In genomic region chr14:34059925-34060746, GRCh38 we compare ENCODE assay signal across 8 cellular contexts.
DNase-seq lines count a peak whose midpoint lies in the region; ATAC-seq, FAIRE-seq and TF ChIP-seq lines count a peak whose summit lies in the region.

No MANE protein-coding gene starts in this region.

- H3K4me1 ChIP-seq in CD8-positive, alpha-beta memory T cell (ENCODE audit: insufficient read depth, low read length) = no peaks in the 10 kb centered on the region
- H3K4me1 ChIP-seq in RWPE2 (ENCODE audit: insufficient read depth, poor library complexity, severe bottlenecking) (peaks cover 29% of the 10 kb centered on the region), upper lobe of left lung (peaks cover 4 to 16% (median 14%) of the 10 kb centered on the region in 4 donors)

- TF ChIP-seq CTCF in RWPE2 (IDR thresholded peaks at IDR 0.05; ENCODE audit: poor library complexity, severe bottlenecking) (peak; percentile 62), osteocyte (IDR thresholded peaks at IDR 0.05) (peak; percentile 34), upper lobe of left lung (IDR thresholded peaks at IDR 0.05) (peak in 4 of 6 experiments; percentile 12 to 29 (median 28))

- peak; percentile 81 for ATAC-seq in HG03354 (IDR thresholded peaks at IDR 0.05; ENCODE audit: poor library complexity, severe bottlenecking, unreplicated experiment)
- peak; percentile 94 for ATAC-seq in RWPE2 (ENCODE audit: low read depth)
- peak; percentile 96 for ATAC-seq in activated naive CD8-positive, alpha-beta T cell treated with anti-CD3 and anti-CD28 coated beads, Interleukin-2, amount 10 ng/mL, durations not matched to agents 7 days and 5 days (ENCODE audit: low read depth)
- peak; percentile 85 to 97 for ATAC-seq in upper lobe of left lung (ENCODE audit: low FRiP score in 2 of 2)

- peak overlapping the region; percentile 47 for H3K4me3 ChIP-seq in CD8-positive, alpha-beta memory T cell (ENCODE audit: low read length)
- peak overlapping the region; percentile 40 for H3K4me3 ChIP-seq in RWPE2 (ENCODE audit: severe bottlenecking)
- peak overlapping the region; percentile 31 to 73 (median 54) for H3K4me3 ChIP-seq in upper lobe of left lung

- peak overlapping the region; percentile 73 for H3K27ac ChIP-seq in CD8-positive, alpha-beta memory T cell (ENCODE audit: low read depth, low read length)
- peak overlapping the region; percentile 59 for H3K27ac ChIP-seq in RWPE2 (ENCODE audit: poor library complexity, severe bottlenecking)
- peak overlapping the region; percentile 56 to 80 (median 72) for H3K27ac ChIP-seq in upper lobe of left lung

- no peaks in the 10 kb centered on the region for H3K9me3 ChIP-seq in CD8-positive, alpha-beta memory T cell (ENCODE audit: low read length)
- no peaks in the 10 kb centered on the region for H3K9me3 ChIP-seq in RWPE2 (ENCODE audit: severe bottlenecking)
- H3K9me3 ChIP-seq in upper lobe of left lung = no peaks in the 10 kb centered on the region

- no peaks in the 10 kb centered on the region for H3K9me3 Mint-ChIP-seq in CD8-positive, alpha-beta memory T cell
- no peaks in the 10 kb centered on the region for H3K9me3 Mint-ChIP-seq in activated naive CD8-positive, alpha-beta T cell treated with anti-CD3 and anti-CD28 coated beads, Interleukin-2, amount 10 ng/mL, durations not matched to agents 7 days and 5 days
- H3K9me3 Mint-ChIP-seq in osteocyte (ENCODE audit: unreplicated experiment) = no peaks in the 10 kb centered on the region

- FAIRE-seq in GM19239 (lab: Jason Lieb, UNC) = peak; percentile 65

- POLR2A ChIA-PET in CD8-positive, alpha-beta memory T cell (lab: Charles Lee) = no interaction called here
- POLR2A ChIA-PET in activated naive CD8-positive, alpha-beta T cell treated with anti-CD3 and anti-CD28 coated beads, Interleukin-2, amount 10 ng/mL, durations not matched to agents 7 days and 5 days (lab: Charles Lee) = interaction anchor here (0.7 to 2.2 kb wide), 10 partner anchors 8 to 47 kb away, joined by 3 to 18 read pairs (median 4); no protein-coding TSS in a partner anchor

- peaks cover 8 to 15% of the 10 kb centered on the region in 2 donors for H3K27me3 Mint-ChIP-seq in CD8-positive, alpha-beta memory T cell
- peaks cover 45% of the 10 kb centered on the region for H3K27me3 Mint-ChIP-seq in activated naive CD8-positive, alpha-beta T cell treated with anti-CD3 and anti-CD28 coated beads, Interleukin-2, amount 10 ng/mL, durations not matched to agents 7 days and 5 days
- peaks cover 2% of the 10 kb centered on the region for H3K27me3 Mint-ChIP-seq in osteocyte (ENCODE audit: unreplicated experiment)

- no peaks in the 10 kb centered on the region for H3K36me3 Mint-ChIP-seq in CD8-positive, alpha-beta memory T cell
- no peaks in the 10 kb centered on the region for H3K36me3 Mint-ChIP-seq in activated naive CD8-positive, alpha-beta T cell treated with anti-CD3 and anti-CD28 coated beads, Interleukin-2, amount 10 ng/mL, durations not matched to agents 7 days and 5 days
- H3K36me3 Mint-ChIP-seq in osteocyte (ENCODE audit: unreplicated experiment) = no peaks in the 10 kb centered on the region

- TF ChIP-seq POLR2A in upper lobe of left lung (IDR thresholded peaks at IDR 0.05) = peak in 1 of 4 donors; percentile 50

- intact Hi-C loops in cardiac septum (cut with DNase I) = loop anchor here (1.0 to 5.0 kb wide), 4 partner anchors 21 to 167 kb away; partner anchors contain the start of gene EGLN3

- peak overlapping the region in 4 of 8 donors; percentile 32 to 85 (median 58) for H3K27ac Mint-ChIP-seq in CD8-positive, alpha-beta memory T cell
- peak overlapping the region; percentile 85 for H3K27ac Mint-ChIP-seq in activated naive CD8-positive, alpha-beta T cell treated with anti-CD3 and anti-CD28 coated beads, Interleukin-2, amount 10 ng/mL, durations not matched to agents 7 days and 5 days
- H3K27ac Mint-ChIP-seq in osteocyte (ENCODE audit: unreplicated experiment) = peak overlapping the region; percentile 78

- H3K36me3 ChIP-seq in CD8-positive, alpha-beta memory T cell (ENCODE audit: insufficient read depth, low read length) = no peaks in the 10 kb centered on the region
- H3K36me3 ChIP-seq in RWPE2 (ENCODE audit: low read depth) = no peaks in the 10 kb centered on the region
- H3K36me3 ChIP-seq in upper lobe of left lung = no peaks in the 10 kb centered on the region

- no peak for TF ChIP-seq EP300 in upper lobe of left lung (IDR thresholded peaks at IDR 0.05)

- H3K4me1 Mint-ChIP-seq in CD8-positive, alpha-beta memory T cell = peaks cover 5 to 13% (median 6%) of the 10 kb centered on the region in 3 donors
- peaks cover 24% of the 10 kb centered on the region for H3K4me1 Mint-ChIP-seq in activated naive CD8-positive, alpha-beta T cell treated with anti-CD3 and anti-CD28 coated beads, Interleukin-2, amount 10 ng/mL, durations not matched to agents 7 days and 5 days
- peaks cover 16% of the 10 kb centered on the region for H3K4me1 Mint-ChIP-seq in osteocyte (ENCODE audit: unreplicated experiment)

- H3K4me3 Mint-ChIP-seq in CD8-positive, alpha-beta memory T cell = peak overlapping the region; percentile 66 to 92 (median 83)
- H3K4me3 Mint-ChIP-seq in activated naive CD8-positive, alpha-beta T cell treated with anti-CD3 and anti-CD28 coated beads, Interleukin-2, amount 10 ng/mL, durations not matched to agents 7 days and 5 days = peak overlapping the region; percentile 81
- H3K4me3 Mint-ChIP-seq in osteocyte (ENCODE audit: unreplicated experiment) = peak overlapping the region; percentile 76

- CTCF ChIA-PET in CD8-positive, alpha-beta memory T cell (lab: Charles Lee) = interaction anchor here (1.1 kb wide), 1 partner anchor 12 kb away, joined by 3 read pairs; no protein-coding TSS in a partner anchor

- DNase-seq in CD8-positive, alpha-beta memory T cell = peak in 4 of 5 donors; percentile 22 to 47 (median 26)
- DNase-seq in GM19239 (ENCODE audit: insufficient read length, low spot score) (peak; percentile 54), RWPE2 (ENCODE audit: low spot score) (peak; percentile 92), cardiac septum (ENCODE audit: low spot score) (peak; percentile 91), osteocyte (ENCODE audit: extremely low spot score, unreplicated experiment) (peak; percentile 86), upper lobe of left lung (peak; percentile 61 to 94)
- DNase-seq in activated naive CD8-positive, alpha-beta T cell treated with anti-CD3 and anti-CD28 coated beads, Interleukin-2, amount 10 ng/mL, durations not matched to agents 7 days and 5 days = peak; percentile 82

- 2 to 11% methylated on average over 15 to 56 of the region's 91 CpGs for WGBS in upper lobe of left lung, 2 donors

- H3K27me3 ChIP-seq in CD8-positive, alpha-beta memory T cell (ENCODE audit: insufficient read depth, low read length, poor library complexity, severe bottlenecking) = no peaks in the 10 kb centered on the region
- H3K27me3 ChIP-seq in RWPE2 (ENCODE audit: insufficient read depth, poor library complexity, severe bottlenecking) (no peaks in the 10 kb centered on the region), upper lobe of left lung (peaks cover 0 to 4% (median 0%) of the 10 kb centered on the region in 4 donors)

Comparison
In these comparisons a context has a peak if more than half of its experiments do, and no peak if none do; other contexts are left out.
1. Peak in every context shown above with its lines: DNase-seq, ATAC-seq, H3K4me3 ChIP-seq and H3K27ac ChIP-seq.
2. DNase-seq: peak in every context shown above with its lines; median percentile 92 in RWPE2; 91 in cardiac septum; 86 in osteocyte; 82 in activated naive CD8-positive, alpha-beta T cell treated with anti-CD3 and anti-CD28 coated beads, Interleukin-2, amount 10 ng/mL, durations not matched to agents 7 days and 5 days; 78 in upper lobe of left lung; 54 in GM19239; 26 in CD8-positive, alpha-beta memory T cell.